ENCODE assay signal across 2 cellular contexts in the genomic region with DNA sequence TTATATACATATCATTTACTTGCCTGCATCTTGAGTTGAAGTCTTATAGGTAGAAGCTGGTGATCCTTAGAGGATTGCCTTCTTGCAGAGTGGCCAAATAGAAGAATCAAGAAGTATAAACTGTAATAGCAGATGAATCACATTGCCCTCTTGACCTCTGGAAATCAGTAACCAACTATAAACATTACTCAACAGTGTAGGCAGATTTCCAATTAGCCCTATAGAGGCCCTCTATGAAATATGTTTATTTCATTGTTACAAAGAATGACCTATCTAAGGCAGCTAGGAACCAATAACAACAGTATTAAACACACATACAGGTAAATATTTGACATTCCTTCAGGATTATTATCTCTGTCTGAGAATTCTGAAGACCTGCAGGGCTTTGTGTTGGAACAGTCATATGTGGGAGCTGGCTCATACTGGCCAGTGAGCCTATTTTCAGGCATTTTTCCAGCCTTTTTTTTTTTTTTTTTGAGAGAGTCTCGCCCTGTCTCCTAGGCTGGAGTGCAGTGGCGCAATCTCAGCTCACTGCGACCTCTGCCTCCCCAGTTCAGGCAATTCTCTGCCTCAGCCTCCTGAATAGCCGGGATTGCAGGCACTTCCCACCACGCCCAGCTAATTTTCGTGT.
TF ChIP-seq lines count a peak whose summit lies in the region.

No MANE protein-coding gene starts in this region.

TF ChIP-seq in IMR-90, 13 proteins besides CTCF, POLR2A, EP300 and RAD21:
- TF ChIP-seq CEBPB (IDR thresholded peaks at IDR 0.05; ENCODE audit: low read depth, low read length) (peak; percentile 52), ELK1 (IDR thresholded peaks at IDR 0.05; ENCODE audit: borderline replicate concordance, low read depth, low read length) (no peak), RFX5 (IDR thresholded peaks at IDR 0.05; ENCODE audit: low read depth, low read length) (no peak), SMC3 (IDR thresholded peaks at IDR 0.05; ENCODE audit: low read depth, low read length) (no peak)

TF ChIP-seq in HepG2, 621 proteins besides CTCF, POLR2A, EP300 and RAD21 (continues in another document):
- TF ChIP-seq DMTF1 (CRISPR knock-in tag; IDR thresholded peaks at IDR 0.05), result no peak
- TF ChIP-seq PAX8 (CRISPR knock-in tag; IDR thresholded peaks at IDR 0.05; ENCODE audit: borderline replicate concordance), result no peak
- TF ChIP-seq TBL1XR1 (IDR thresholded peaks at IDR 0.05; ENCODE audit: borderline replicate concordance, low read length, partially characterized antibody), result peak; percentile 34
- TF ChIP-seq, protein P1, sequence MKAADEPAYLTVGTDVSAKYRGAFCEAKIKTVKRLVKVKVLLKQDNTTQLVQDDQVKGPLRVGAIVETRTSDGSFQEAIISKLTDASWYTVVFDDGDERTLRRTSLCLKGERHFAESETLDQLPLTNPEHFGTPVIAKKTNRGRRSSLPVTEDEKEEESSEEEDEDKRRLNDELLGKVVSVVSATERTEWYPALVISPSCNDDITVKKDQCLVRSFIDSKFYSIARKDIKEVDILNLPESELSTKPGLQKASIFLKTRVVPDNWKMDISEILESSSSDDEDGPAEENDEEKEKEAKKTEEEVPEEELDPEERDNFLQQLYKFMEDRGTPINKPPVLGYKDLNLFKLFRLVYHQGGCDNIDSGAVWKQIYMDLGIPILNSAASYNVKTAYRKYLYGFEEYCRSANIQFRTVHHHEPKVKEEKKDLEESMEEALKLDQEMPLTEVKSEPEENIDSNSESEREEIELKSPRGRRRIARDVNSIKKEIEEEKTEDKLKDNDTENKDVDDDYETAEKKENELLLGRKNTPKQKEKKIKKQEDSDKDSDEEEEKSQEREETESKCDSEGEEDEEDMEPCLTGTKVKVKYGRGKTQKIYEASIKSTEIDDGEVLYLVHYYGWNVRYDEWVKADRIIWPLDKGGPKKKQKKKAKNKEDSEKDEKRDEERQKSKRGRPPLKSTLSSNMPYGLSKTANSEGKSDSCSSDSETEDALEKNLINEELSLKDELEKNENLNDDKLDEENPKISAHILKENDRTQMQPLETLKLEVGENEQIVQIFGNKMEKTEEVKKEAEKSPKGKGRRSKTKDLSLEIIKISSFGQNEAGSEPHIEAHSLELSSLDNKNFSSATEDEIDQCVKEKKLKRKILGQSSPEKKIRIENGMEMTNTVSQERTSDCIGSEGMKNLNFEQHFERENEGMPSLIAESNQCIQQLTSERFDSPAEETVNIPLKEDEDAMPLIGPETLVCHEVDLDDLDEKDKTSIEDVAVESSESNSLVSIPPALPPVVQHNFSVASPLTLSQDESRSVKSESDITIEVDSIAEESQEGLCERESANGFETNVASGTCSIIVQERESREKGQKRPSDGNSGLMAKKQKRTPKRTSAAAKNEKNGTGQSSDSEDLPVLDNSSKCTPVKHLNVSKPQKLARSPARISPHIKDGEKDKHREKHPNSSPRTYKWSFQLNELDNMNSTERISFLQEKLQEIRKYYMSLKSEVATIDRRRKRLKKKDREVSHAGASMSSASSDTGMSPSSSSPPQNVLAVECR (CRISPR knock-in tag; IDR thresholded peaks at IDR 0.05; ENCODE audit: borderline replicate concordance), result no peak
- TF ChIP-seq SOX5 (CRISPR knock-in tag; IDR thresholded peaks at IDR 0.05; ENCODE audit: borderline replicate concordance), result peak; percentile 88; the same call in 1 of the 2 replicates
- TF ChIP-seq HMG20B (CRISPR knock-in tag; conservative IDR thresholded peaks at IDR 0.05), result peak; percentile 84; the same call in 1 of the 2 replicates
- TF ChIP-seq SRSF1 (optimal IDR thresholded peaks at IDR 0.05; ENCODE audit: low read depth, low read length), result no peak
- TF ChIP-seq TEAD3 (CRISPR knock-in tag; optimal IDR thresholded peaks at IDR 0.05; ENCODE audit: borderline replicate concordance), result peak; percentile 47
- no peak for TF ChIP-seq RBM39 (IDR thresholded peaks at IDR 0.05; ENCODE audit: low read depth, low read length, poor library complexity, severe bottlenecking)
- no peak for TF ChIP-seq MEIS2 (CRISPR knock-in tag; IDR thresholded peaks at IDR 0.05)
- no peak for TF ChIP-seq SIX1 (CRISPR knock-in tag; IDR thresholded peaks at IDR 0.05; ENCODE audit: borderline replicate concordance)
- no peak for TF ChIP-seq GTF2F1 (IDR thresholded peaks at IDR 0.05; ENCODE audit: low read length)
- no peak for TF ChIP-seq UBTF (CRISPR knock-in tag; IDR thresholded peaks at IDR 0.05)
- no peak for TF ChIP-seq ESRRA (CRISPR knock-in tag; IDR thresholded peaks at IDR 0.05; ENCODE audit: low read depth)
- TF ChIP-seq PRDM10 (CRISPR knock-in tag; IDR thresholded peaks at IDR 0.05; ENCODE audit: low read depth), result no peak
- TF ChIP-seq HNF1B (CRISPR knock-in tag; IDR thresholded peaks at IDR 0.05), result no peak
- TF ChIP-seq DNMT3B (CRISPR knock-in tag; conservative IDR thresholded peaks at IDR 0.05), result no peak
- no peak for TF ChIP-seq WIZ (CRISPR knock-in tag; IDR thresholded peaks at IDR 0.05)
- no peak for TF ChIP-seq ZNF20 (CRISPR knock-in tag; IDR thresholded peaks at IDR 0.05)
- TF ChIP-seq FIP1L1 (IDR thresholded peaks at IDR 0.05; ENCODE audit: borderline replicate concordance, insufficient read depth, low read depth, low read length), result no peak
- TF ChIP-seq NFYC (CRISPR knock-in tag; IDR thresholded peaks at IDR 0.05), result no peak
- TF ChIP-seq TP53 (CRISPR knock-in tag; conservative IDR thresholded peaks at IDR 0.05), result no peak
- TF ChIP-seq EEA1 (CRISPR knock-in tag; IDR thresholded peaks at IDR 0.05; ENCODE audit: borderline replicate concordance), result no peak
- TF ChIP-seq PHB2 (IDR thresholded peaks at IDR 0.05; ENCODE audit: partially characterized antibody), result no peak
- no peak for TF ChIP-seq SOX13 (IDR thresholded peaks at IDR 0.05)
- peak in 1 of 2 experiments; percentile 94; a peak in 2 of 4 replicates for TF ChIP-seq SOX13 (CRISPR knock-in tag; conservative IDR thresholded peaks at IDR 0.05 in 1 of 2, IDR thresholded peaks at IDR 0.05 in 1 of 2)
- peak; percentile 82 for TF ChIP-seq RARA (CRISPR knock-in tag; IDR thresholded peaks at IDR 0.05)
- no peak for TF ChIP-seq TIGD3 (CRISPR knock-in tag; IDR thresholded peaks at IDR 0.05; ENCODE audit: borderline replicate concordance)
- TF ChIP-seq, protein P2, sequence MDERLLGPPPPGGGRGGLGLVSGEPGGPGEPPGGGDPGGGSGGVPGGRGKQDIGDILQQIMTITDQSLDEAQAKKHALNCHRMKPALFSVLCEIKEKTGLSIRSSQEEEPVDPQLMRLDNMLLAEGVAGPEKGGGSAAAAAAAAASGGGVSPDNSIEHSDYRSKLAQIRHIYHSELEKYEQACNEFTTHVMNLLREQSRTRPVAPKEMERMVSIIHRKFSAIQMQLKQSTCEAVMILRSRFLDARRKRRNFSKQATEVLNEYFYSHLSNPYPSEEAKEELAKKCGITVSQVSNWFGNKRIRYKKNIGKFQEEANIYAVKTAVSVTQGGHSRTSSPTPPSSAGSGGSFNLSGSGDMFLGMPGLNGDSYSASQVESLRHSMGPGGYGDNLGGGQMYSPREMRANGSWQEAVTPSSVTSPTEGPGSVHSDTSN (CRISPR knock-in tag; IDR thresholded peaks at IDR 0.05), result no peak
- TF ChIP-seq ZNF484 (CRISPR knock-in tag; IDR thresholded peaks at IDR 0.05; ENCODE audit: borderline replicate concordance, low read depth), result no peak
- no peak for TF ChIP-seq ZNF558 (CRISPR knock-in tag; IDR thresholded peaks at IDR 0.05; ENCODE audit: borderline replicate concordance)
- TF ChIP-seq FOXP1 (IDR thresholded peaks at IDR 0.05), result peak; percentile 90; the same call in 1 of the 2 replicates
- TF ChIP-seq FOXP1 (CRISPR knock-in tag; IDR thresholded peaks at IDR 0.05), result peak; percentile 91
- peak; percentile 79; the same call in 1 of the 2 replicates for TF ChIP-seq NCOR1 (IDR thresholded peaks at IDR 0.05; ENCODE audit: borderline replicate concordance, low read length)
- no peak for TF ChIP-seq ARID2 (CRISPR knock-in tag; IDR thresholded peaks at IDR 0.05; ENCODE audit: borderline replicate concordance)
- TF ChIP-seq ZNF652 (CRISPR knock-in tag; IDR thresholded peaks at IDR 0.05; ENCODE audit: borderline replicate concordance, low read depth), result no peak
- peak; percentile 94 for TF ChIP-seq HHEX (CRISPR knock-in tag; IDR thresholded peaks at IDR 0.05)
- TF ChIP-seq, protein P3, sequence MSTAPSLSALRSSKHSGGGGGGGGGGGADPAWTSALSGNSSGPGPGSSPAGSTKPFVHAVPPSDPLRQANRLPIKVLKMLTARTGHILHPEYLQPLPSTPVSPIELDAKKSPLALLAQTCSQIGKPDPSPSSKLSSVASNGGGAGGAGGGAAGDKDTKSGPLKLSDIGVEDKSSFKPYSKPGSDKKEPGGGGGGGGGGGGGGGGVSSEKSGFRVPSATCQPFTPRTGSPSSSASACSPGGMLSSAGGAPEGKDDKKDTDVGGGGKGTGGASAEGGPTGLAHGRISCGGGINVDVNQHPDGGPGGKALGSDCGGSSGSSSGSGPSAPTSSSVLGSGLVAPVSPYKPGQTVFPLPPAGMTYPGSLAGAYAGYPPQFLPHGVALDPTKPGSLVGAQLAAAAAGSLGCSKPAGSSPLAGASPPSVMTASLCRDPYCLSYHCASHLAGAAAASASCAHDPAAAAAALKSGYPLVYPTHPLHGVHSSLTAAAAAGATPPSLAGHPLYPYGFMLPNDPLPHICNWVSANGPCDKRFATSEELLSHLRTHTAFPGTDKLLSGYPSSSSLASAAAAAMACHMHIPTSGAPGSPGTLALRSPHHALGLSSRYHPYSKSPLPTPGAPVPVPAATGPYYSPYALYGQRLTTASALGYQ (CRISPR knock-in tag; IDR thresholded peaks at IDR 0.05), result peak; percentile 87
